Comparison of ENCODE assay signal across 11 cellular contexts in genomic region chr1:16971330-16972209, GRCh38. TPM values are rescaled to one million over a fixed set of nuclear protein-coding genes. Genes with fewer than 3 reads are reported as not detected.
DNase-seq lines count a peak whose midpoint lies in the region; ATAC-seq and TF ChIP-seq lines count a peak whose summit lies in the region.
"Had no signal": no experiment of that assay in that cellular context is flagged by ENCODE, and none has a peak within 500 bp of the region (broad histone marks: within the 10 kb centered on the region; RNA-seq: fewer than 3 reads in every experiment).

No MANE protein-coding gene starts in this region.

- H3K27me3 ChIP-seq in ascending aorta (no peaks in the 10 kb centered on the region), left lung (no peaks in the 10 kb centered on the region)

- peaks cover 7% of the 10 kb centered on the region in 2 donors for H3K36me3 ChIP-seq in ascending aorta
- peaks cover 0 to 25% of the 10 kb centered on the region in 2 donors for H3K36me3 ChIP-seq in left lung

- DNase-seq in DMS79 treated with DMSO at 0.1 percent for 48 hours (lab: John Stamatoyannopoulos, UW) (peak; percentile 80), NCI-H1694 treated with DMSO at 0.1 percent for 48 hours (lab: John Stamatoyannopoulos, UW) (peak; percentile 9), ascending aorta (ENCODE audit: low spot score in 2 of 2) (peak in 1 of 2 donors; percentile 59), left lung (no peak), LoVo (ENCODE audit: low spot score) (no peak), GM19238 (ENCODE audit: insufficient read length, low spot score) (no peak), activated gamma-delta T cell treated with Interleukin-2 at 50 U/mL for 16 hours (no peak)
- DNase-seq: CD4-positive, alpha-beta T cell had no signal

- peaks cover 8 to 24% of the 10 kb centered on the region in 2 donors for H3K4me1 ChIP-seq in ascending aorta
- peaks cover 6 to 8% of the 10 kb centered on the region in 2 donors for H3K4me1 ChIP-seq in left lung
- H3K4me1 ChIP-seq: prostate gland had no signal

- no peaks in the 10 kb centered on the region for H3K9me3 ChIP-seq in ascending aorta
- no peaks in the 10 kb centered on the region for H3K9me3 ChIP-seq in left lung
- H3K9me3 ChIP-seq: prostate gland had no signal

- TF ChIP-seq CTCF in ascending aorta (IDR thresholded peaks at IDR 0.05) (no peak), left lung (IDR thresholded peaks at IDR 0.05) (no peak)

- H3K4me3 ChIP-seq in ascending aorta: no peak overlapping the region
- no peak overlapping the region for H3K4me3 ChIP-seq in left lung
- H3K4me3 ChIP-seq: prostate gland had no signal

- intact Hi-C loops in ascending aorta (cut with DNase I): no loop called here
- intact Hi-C loops in left lung (cut with DNase I): no loop called here

- H3K27ac ChIP-seq in ascending aorta (peak overlapping the region; percentile 66 to 85), left lung (no peak overlapping the region)
- H3K27ac ChIP-seq: KMS-11, prostate gland had no signal

- peak; percentile 40 for ATAC-seq in left lung
- no peak for ATAC-seq in GM19455 (IDR thresholded peaks at IDR 0.05; ENCODE audit: unreplicated experiment)

RNA-seq across cellular contexts. Expression of gene MFAP2, which starts 8.8 kb away (rescaled TPM):
- total RNA-seq in ascending aorta (26.3 TPM), left lung (10 to 100 TPM in 1 of 2 donors, 1 to 10 TPM in 1; 8.0 to 54.3 TPM)
- total RNA-seq: CD4-positive, alpha-beta T cell had no signal

RNA-seq across cellular contexts. Expression of gene ATP13A2, which starts 40.2 kb away (rescaled TPM):
- total RNA-seq in ascending aorta (39.2 TPM), left lung (10 to 100 TPM; 63.6 to 65.0 TPM)

RNA-seq across cellular contexts. Expression of gene CROCC, which starts 49.8 kb away (rescaled TPM):
- total RNA-seq in ascending aorta (27.0 TPM), left lung (10 to 100 TPM; 19.1 to 19.7 TPM)

Comparison
In these comparisons a context has a peak if more than half of its experiments do, and no peak if none do; other contexts are left out.
1. DNase-seq: peak in DMS79 treated with DMSO at 0.1 percent for 48 hours (single experiment) and NCI-H1694 treated with DMSO at 0.1 percent for 48 hours (single experiment); none in left lung (0 of 2), LoVo (single experiment), GM19238 (single experiment) and activated gamma-delta T cell treated with Interleukin-2 at 50 U/mL for 16 hours (single experiment).
2. H3K27ac ChIP-seq: peak in ascending aorta (2 of 2); none in left lung (0 of 2).